In genomic region chr20:51700809-51701285, GRCh38 we compare ENCODE assay signal across 1 cellular context.
TF ChIP-seq lines count a peak whose summit lies in the region.

No MANE protein-coding gene starts in this region.

TF ChIP-seq in HepG2, 621 proteins besides CTCF, POLR2A, EP300 and RAD21 (continued from another document and continues in another):
- no peak for TF ChIP-seq MTF1 (CRISPR knock-in tag; IDR thresholded peaks at IDR 0.05)
- TF ChIP-seq TARDBP (CRISPR knock-in tag; IDR thresholded peaks at IDR 0.05) = no peak; the same call in 1 of the 2 replicates
- TF ChIP-seq HOXA9 (CRISPR knock-in tag; IDR thresholded peaks at IDR 0.05; ENCODE audit: borderline replicate concordance) = no peak
- TF ChIP-seq RXRB (CRISPR knock-in tag; IDR thresholded peaks at IDR 0.05; ENCODE audit: borderline replicate concordance) = peak; percentile 55
- TF ChIP-seq, protein P1, sequence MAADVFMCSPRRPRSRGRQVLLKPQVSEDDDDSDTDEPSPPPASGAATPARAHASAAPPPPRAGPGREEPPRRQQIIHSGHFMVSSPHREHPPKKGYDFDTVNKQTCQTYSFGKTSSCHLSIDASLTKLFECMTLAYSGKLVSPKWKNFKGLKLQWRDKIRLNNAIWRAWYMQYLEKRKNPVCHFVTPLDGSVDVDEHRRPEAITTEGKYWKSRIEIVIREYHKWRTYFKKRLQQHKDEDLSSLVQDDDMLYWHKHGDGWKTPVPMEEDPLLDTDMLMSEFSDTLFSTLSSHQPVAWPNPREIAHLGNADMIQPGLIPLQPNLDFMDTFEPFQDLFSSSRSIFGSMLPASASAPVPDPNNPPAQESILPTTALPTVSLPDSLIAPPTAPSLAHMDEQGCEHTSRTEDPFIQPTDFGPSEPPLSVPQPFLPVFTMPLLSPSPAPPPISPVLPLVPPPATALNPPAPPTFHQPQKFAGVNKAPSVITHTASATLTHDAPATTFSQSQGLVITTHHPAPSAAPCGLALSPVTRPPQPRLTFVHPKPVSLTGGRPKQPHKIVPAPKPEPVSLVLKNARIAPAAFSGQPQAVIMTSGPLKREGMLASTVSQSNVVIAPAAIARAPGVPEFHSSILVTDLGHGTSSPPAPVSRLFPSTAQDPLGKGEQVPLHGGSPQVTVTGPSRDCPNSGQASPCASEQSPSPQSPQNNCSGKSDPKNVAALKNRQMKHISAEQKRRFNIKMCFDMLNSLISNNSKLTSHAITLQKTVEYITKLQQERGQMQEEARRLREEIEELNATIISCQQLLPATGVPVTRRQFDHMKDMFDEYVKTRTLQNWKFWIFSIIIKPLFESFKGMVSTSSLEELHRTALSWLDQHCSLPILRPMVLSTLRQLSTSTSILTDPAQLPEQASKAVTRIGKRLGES (CRISPR knock-in tag; IDR thresholded peaks at IDR 0.05; ENCODE audit: borderline replicate concordance) = no peak
- TF ChIP-seq, protein P2, sequence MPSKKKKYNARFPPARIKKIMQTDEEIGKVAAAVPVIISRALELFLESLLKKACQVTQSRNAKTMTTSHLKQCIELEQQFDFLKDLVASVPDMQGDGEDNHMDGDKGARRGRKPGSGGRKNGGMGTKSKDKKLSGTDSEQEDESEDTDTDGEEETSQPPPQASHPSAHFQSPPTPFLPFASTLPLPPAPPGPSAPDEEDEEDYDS (CRISPR knock-in tag; IDR thresholded peaks at IDR 0.05) = 0 out of 2 replicates have a peak, but pooled peaks have one; percentile 23
- TF ChIP-seq ZFAT (CRISPR knock-in tag; conservative IDR thresholded peaks at IDR 0.05) = 0 out of 2 replicates have a peak, but pooled peaks have one; percentile 53
- TF ChIP-seq ARHGAP35 (CRISPR knock-in tag; IDR thresholded peaks at IDR 0.05; ENCODE audit: borderline replicate concordance) = no peak
- TF ChIP-seq STAT6 (CRISPR knock-in tag; IDR thresholded peaks at IDR 0.05; ENCODE audit: borderline replicate concordance) = no peak
- TF ChIP-seq EED (CRISPR knock-in tag; IDR thresholded peaks at IDR 0.05) = no peak
- no peak for TF ChIP-seq GABPB1 (CRISPR knock-in tag; IDR thresholded peaks at IDR 0.05)
- TF ChIP-seq ZBTB1 (CRISPR knock-in tag; IDR thresholded peaks at IDR 0.05; ENCODE audit: borderline replicate concordance) = no peak
- TF ChIP-seq MEIS2 (CRISPR knock-in tag; IDR thresholded peaks at IDR 0.05) = 0 out of 2 replicates have a peak, but pooled peaks have one; percentile 29
- TF ChIP-seq, protein P3, sequence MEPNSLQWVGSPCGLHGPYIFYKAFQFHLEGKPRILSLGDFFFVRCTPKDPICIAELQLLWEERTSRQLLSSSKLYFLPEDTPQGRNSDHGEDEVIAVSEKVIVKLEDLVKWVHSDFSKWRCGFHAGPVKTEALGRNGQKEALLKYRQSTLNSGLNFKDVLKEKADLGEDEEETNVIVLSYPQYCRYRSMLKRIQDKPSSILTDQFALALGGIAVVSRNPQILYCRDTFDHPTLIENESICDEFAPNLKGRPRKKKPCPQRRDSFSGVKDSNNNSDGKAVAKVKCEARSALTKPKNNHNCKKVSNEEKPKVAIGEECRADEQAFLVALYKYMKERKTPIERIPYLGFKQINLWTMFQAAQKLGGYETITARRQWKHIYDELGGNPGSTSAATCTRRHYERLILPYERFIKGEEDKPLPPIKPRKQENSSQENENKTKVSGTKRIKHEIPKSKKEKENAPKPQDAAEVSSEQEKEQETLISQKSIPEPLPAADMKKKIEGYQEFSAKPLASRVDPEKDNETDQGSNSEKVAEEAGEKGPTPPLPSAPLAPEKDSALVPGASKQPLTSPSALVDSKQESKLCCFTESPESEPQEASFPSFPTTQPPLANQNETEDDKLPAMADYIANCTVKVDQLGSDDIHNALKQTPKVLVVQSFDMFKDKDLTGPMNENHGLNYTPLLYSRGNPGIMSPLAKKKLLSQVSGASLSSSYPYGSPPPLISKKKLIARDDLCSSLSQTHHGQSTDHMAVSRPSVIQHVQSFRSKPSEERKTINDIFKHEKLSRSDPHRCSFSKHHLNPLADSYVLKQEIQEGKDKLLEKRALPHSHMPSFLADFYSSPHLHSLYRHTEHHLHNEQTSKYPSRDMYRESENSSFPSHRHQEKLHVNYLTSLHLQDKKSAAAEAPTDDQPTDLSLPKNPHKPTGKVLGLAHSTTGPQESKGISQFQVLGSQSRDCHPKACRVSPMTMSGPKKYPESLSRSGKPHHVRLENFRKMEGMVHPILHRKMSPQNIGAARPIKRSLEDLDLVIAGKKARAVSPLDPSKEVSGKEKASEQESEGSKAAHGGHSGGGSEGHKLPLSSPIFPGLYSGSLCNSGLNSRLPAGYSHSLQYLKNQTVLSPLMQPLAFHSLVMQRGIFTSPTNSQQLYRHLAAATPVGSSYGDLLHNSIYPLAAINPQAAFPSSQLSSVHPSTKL (CRISPR knock-in tag; IDR thresholded peaks at IDR 0.05) = peak; percentile 48; the same call in 1 of the 2 replicates
- no peak for TF ChIP-seq SOX6 (IDR thresholded peaks at IDR 0.05)
- no peak for TF ChIP-seq SOX6 (CRISPR knock-in tag; IDR thresholded peaks at IDR 0.05)
- TF ChIP-seq GATA4 (IDR thresholded peaks at IDR 0.05; ENCODE audit: borderline replicate concordance, low read depth) = no peak
- TF ChIP-seq ZBTB21 (CRISPR knock-in tag; IDR thresholded peaks at IDR 0.05) = no peak
- no peak for TF ChIP-seq TCF7 (IDR thresholded peaks at IDR 0.05; ENCODE audit: low read depth)
- TF ChIP-seq ZGPAT (CRISPR knock-in tag; IDR thresholded peaks at IDR 0.05) = no peak
- TF ChIP-seq, protein P4, sequence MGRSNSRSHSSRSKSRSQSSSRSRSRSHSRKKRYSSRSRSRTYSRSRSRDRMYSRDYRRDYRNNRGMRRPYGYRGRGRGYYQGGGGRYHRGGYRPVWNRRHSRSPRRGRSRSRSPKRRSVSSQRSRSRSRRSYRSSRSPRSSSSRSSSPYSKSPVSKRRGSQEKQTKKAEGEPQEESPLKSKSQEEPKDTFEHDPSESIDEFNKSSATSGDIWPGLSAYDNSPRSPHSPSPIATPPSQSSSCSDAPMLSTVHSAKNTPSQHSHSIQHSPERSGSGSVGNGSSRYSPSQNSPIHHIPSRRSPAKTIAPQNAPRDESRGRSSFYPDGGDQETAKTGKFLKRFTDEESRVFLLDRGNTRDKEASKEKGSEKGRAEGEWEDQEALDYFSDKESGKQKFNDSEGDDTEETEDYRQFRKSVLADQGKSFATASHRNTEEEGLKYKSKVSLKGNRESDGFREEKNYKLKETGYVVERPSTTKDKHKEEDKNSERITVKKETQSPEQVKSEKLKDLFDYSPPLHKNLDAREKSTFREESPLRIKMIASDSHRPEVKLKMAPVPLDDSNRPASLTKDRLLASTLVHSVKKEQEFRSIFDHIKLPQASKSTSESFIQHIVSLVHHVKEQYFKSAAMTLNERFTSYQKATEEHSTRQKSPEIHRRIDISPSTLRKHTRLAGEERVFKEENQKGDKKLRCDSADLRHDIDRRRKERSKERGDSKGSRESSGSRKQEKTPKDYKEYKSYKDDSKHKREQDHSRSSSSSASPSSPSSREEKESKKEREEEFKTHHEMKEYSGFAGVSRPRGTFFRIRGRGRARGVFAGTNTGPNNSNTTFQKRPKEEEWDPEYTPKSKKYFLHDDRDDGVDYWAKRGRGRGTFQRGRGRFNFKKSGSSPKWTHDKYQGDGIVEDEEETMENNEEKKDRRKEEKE (IDR thresholded peaks at IDR 0.05) = no peak
- TF ChIP-seq ZNF766 (CRISPR knock-in tag; IDR thresholded peaks at IDR 0.05; ENCODE audit: borderline replicate concordance) = no peak
- TF ChIP-seq MXD4 (CRISPR knock-in tag; IDR thresholded peaks at IDR 0.05) = no peak
- TF ChIP-seq IKZF1 (IDR thresholded peaks at IDR 0.05) = no peak
- no peak for TF ChIP-seq KMT2A (CRISPR knock-in tag; IDR thresholded peaks at IDR 0.05)
- TF ChIP-seq, protein P5, sequence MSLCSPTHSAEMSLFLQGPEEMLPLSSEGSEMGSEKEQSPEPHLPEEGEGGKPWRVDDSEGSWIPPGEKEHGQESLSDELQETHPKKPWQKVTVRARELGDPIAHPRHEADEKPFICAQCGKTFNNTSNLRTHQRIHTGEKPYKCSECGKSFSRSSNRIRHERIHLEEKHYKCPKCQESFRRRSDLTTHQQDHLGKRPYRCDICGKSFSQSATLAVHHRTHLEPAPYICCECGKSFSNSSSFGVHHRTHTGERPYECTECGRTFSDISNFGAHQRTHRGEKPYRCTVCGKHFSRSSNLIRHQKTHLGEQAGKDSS (CRISPR knock-in tag; IDR thresholded peaks at IDR 0.05; ENCODE audit: borderline replicate concordance, low read depth) = peak; percentile 28; the same call in 1 of the 2 replicates
- no peak for TF ChIP-seq RFX5 (IDR thresholded peaks at IDR 0.05; ENCODE audit: low read depth, low read length)
- no peak for TF ChIP-seq PHF21A (CRISPR knock-in tag; IDR thresholded peaks at IDR 0.05)
- TF ChIP-seq, protein P6, sequence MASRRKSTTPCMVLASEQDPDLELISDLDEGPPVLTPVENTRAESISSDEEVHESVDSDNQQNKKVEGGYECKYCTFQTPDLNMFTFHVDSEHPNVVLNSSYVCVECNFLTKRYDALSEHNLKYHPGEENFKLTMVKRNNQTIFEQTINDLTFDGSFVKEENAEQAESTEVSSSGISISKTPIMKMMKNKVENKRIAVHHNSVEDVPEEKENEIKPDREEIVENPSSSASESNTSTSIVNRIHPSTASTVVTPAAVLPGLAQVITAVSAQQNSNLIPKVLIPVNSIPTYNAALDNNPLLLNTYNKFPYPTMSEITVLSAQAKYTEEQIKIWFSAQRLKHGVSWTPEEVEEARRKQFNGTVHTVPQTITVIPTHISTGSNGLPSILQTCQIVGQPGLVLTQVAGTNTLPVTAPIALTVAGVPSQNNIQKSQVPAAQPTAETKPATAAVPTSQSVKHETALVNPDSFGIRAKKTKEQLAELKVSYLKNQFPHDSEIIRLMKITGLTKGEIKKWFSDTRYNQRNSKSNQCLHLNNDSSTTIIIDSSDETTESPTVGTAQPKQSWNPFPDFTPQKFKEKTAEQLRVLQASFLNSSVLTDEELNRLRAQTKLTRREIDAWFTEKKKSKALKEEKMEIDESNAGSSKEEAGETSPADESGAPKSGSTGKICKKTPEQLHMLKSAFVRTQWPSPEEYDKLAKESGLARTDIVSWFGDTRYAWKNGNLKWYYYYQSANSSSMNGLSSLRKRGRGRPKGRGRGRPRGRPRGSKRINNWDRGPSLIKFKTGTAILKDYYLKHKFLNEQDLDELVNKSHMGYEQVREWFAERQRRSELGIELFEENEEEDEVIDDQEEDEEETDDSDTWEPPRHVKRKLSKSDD (CRISPR knock-in tag; IDR thresholded peaks at IDR 0.05; ENCODE audit: low read depth) = no peak
- peak; percentile 50; the same call in 1 of the 2 replicates for TF ChIP-seq GATAD2A (CRISPR knock-in tag; IDR thresholded peaks at IDR 0.05)
- no peak for TF ChIP-seq RBM22 (optimal IDR thresholded peaks at IDR 0.05; ENCODE audit: low read length)
- 0 out of 2 replicates have a peak, but pooled peaks have one; percentile 32 for TF ChIP-seq SAP130 (CRISPR knock-in tag; IDR thresholded peaks at IDR 0.05; ENCODE audit: low read depth)
- TF ChIP-seq ZNF530 (CRISPR knock-in tag; IDR thresholded peaks at IDR 0.05; ENCODE audit: low read depth) = no peak
- TF ChIP-seq POGZ (CRISPR knock-in tag; IDR thresholded peaks at IDR 0.05) = peak; percentile 28; the same call in 1 of the 2 replicates
- TF ChIP-seq, protein P7, sequence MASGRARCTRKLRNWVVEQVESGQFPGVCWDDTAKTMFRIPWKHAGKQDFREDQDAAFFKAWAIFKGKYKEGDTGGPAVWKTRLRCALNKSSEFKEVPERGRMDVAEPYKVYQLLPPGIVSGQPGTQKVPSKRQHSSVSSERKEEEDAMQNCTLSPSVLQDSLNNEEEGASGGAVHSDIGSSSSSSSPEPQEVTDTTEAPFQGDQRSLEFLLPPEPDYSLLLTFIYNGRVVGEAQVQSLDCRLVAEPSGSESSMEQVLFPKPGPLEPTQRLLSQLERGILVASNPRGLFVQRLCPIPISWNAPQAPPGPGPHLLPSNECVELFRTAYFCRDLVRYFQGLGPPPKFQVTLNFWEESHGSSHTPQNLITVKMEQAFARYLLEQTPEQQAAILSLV (CRISPR knock-in tag; IDR thresholded peaks at IDR 0.05; ENCODE audit: borderline replicate concordance) = no peak
- peak; percentile 42; the same call in 1 of the 2 replicates for TF ChIP-seq MED1 (CRISPR knock-in tag; IDR thresholded peaks at IDR 0.05)
- TF ChIP-seq TEF (CRISPR knock-in tag; IDR thresholded peaks at IDR 0.05) = 0 out of 2 replicates have a peak, but pooled peaks have one; percentile 26
- TF ChIP-seq KLF15 (CRISPR knock-in tag; IDR thresholded peaks at IDR 0.05; ENCODE audit: borderline replicate concordance) = no peak
- TF ChIP-seq DNMT1 (CRISPR knock-in tag; IDR thresholded peaks at IDR 0.05) = no peak
- TF ChIP-seq AGO2 (optimal IDR thresholded peaks at IDR 0.05; ENCODE audit: low read depth, low read length) = no peak
- TF ChIP-seq ZC3H13 (CRISPR knock-in tag; IDR thresholded peaks at IDR 0.05) = no peak
- TF ChIP-seq ZNF350 (CRISPR knock-in tag; IDR thresholded peaks at IDR 0.05; ENCODE audit: borderline replicate concordance, low read depth) = no peak
- TF ChIP-seq NCOA1 (CRISPR knock-in tag; IDR thresholded peaks at IDR 0.05) = no peak
